Comparison of ENCODE assay signal across 1 cellular context in the genomic region with DNA sequence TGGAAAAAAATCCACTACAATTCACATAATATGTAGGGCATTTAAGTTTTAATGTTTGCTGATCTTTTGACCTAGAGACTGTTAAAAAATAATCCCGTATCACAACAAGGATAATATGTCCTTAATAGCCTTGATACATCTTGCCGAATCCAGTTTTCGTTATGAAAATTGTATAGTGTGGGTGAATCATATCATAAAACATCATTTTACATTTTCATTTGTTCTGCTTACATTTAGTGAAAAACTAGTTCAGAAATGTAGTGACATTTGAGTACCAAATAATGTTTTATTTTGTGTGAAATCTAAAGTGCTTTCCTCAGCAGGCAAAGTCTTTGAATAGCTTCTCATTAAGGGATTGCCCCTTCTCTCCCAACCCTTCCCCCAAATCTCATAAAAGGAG.
TF ChIP-seq lines count a peak whose summit lies in the region.

No MANE protein-coding gene starts in this region.

TF ChIP-seq in WTC11, 78 proteins besides CTCF, POLR2A, EP300 and RAD21 (continued from another document):
- TF ChIP-seq, protein P1, sequence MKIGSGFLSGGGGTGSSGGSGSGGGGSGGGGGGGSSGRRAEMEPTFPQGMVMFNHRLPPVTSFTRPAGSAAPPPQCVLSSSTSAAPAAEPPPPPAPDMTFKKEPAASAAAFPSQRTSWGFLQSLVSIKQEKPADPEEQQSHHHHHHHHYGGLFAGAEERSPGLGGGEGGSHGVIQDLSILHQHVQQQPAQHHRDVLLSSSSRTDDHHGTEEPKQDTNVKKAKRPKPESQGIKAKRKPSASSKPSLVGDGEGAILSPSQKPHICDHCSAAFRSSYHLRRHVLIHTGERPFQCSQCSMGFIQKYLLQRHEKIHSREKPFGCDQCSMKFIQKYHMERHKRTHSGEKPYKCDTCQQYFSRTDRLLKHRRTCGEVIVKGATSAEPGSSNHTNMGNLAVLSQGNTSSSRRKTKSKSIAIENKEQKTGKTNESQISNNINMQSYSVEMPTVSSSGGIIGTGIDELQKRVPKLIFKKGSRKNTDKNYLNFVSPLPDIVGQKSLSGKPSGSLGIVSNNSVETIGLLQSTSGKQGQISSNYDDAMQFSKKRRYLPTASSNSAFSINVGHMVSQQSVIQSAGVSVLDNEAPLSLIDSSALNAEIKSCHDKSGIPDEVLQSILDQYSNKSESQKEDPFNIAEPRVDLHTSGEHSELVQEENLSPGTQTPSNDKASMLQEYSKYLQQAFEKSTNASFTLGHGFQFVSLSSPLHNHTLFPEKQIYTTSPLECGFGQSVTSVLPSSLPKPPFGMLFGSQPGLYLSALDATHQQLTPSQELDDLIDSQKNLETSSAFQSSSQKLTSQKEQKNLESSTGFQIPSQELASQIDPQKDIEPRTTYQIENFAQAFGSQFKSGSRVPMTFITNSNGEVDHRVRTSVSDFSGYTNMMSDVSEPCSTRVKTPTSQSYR (CRISPR knock-in tag; IDR thresholded peaks at IDR 0.05): no peak
- TF ChIP-seq ZBTB21 (CRISPR knock-in tag; IDR thresholded peaks at IDR 0.05; ENCODE audit: borderline replicate concordance) (no peak), PRRX2 (CRISPR knock-in tag; IDR thresholded peaks at IDR 0.05) (no peak)
